Comparison of ENCODE assay signal across 23 cellular contexts in genomic region chr3:143402602-143403001, GRCh38.
A peak's percentile ranks its signal among the peaks of the same experiment; 100 is the strongest.
DNase-seq lines count a peak whose midpoint lies in the region; ATAC-seq, FAIRE-seq and TF ChIP-seq lines count a peak whose summit lies in the region.
"Had no signal": no experiment of that assay in that cellular context is flagged by ENCODE, and none has a peak within 500 bp of the region (broad histone marks: within the 10 kb centered on the region; RNA-seq: fewer than 3 reads in every experiment).

No MANE protein-coding gene starts in this region.

- no peak overlapping the region for H3K9ac ChIP-seq in kidney (ENCODE audit: low read length in 2 of 2)
- H3K9ac ChIP-seq: BLaER1 had no signal

- no peak overlapping the region for H3K4me3 ChIP-seq in kidney (ENCODE audit: low read length in 2 of 2)
- H3K4me3 ChIP-seq: BLaER1, GM23338 had no signal

- no peaks in the 10 kb centered on the region for H3K4me1 Mint-ChIP-seq in activated T-cell treated with anti-CD3 and anti-CD28 coated beads, Interleukin-2, amount 50 U/mL, for 72 hours (ENCODE audit: low read depth)
- H3K4me1 Mint-ChIP-seq in activated T-cell treated with anti-CD3 and anti-CD28 coated beads, Interleukin-2, amount 50 U/mL, for 24 hours (ENCODE audit: low read depth): no peaks in the 10 kb centered on the region
- no peaks in the 10 kb centered on the region for H3K4me1 Mint-ChIP-seq in stimulated activated naive B cell treated with anti-CD40 and anti-IgM and Interleukin-4, amounts not matched to agents 10 μg/mL and 1 μg/mL and 100 μg/mL, for 72 hours
- peaks cover 5% of the 10 kb centered on the region for H3K4me1 Mint-ChIP-seq in endothelial cell (ENCODE audit: unreplicated experiment)
- H3K4me1 Mint-ChIP-seq: B cell; CD4-positive, CD25-positive, alpha-beta regulatory T cell had no signal

- TF ChIP-seq CTCF in kidney (IDR thresholded peaks at IDR 0.05; ENCODE audit: borderline replicate concordance, extremely low read depth, insufficient read depth) (no peak), endothelial cell (IDR thresholded peaks at IDR 0.05; ENCODE audit: unreplicated experiment) (no peak)

- peaks cover 0 to 2% of the 10 kb centered on the region in 2 donors for H3K9me3 Mint-ChIP-seq in activated T-cell treated with anti-CD3 and anti-CD28 coated beads, Interleukin-2, amount 50 U/mL, for 72 hours
- no peaks in the 10 kb centered on the region for H3K9me3 Mint-ChIP-seq in activated T-cell treated with anti-CD3 and anti-CD28 coated beads, Interleukin-2, amount 50 U/mL, for 24 hours
- no peaks in the 10 kb centered on the region for H3K9me3 Mint-ChIP-seq in stimulated activated naive B cell treated with anti-CD40 and anti-IgM and Interleukin-4, amounts not matched to agents 10 μg/mL and 1 μg/mL and 100 μg/mL, for 72 hours
- no peaks in the 10 kb centered on the region for H3K9me3 Mint-ChIP-seq in endothelial cell (ENCODE audit: unreplicated experiment)
- H3K9me3 Mint-ChIP-seq: GM23338, H9 had no signal

- intact Hi-C loops in kidney (cut with DNase I): no loop called here

- no peaks in the 10 kb centered on the region for H3K4me1 ChIP-seq in kidney (ENCODE audit: control insufficient read depth in 1 of 2, insufficient read depth in 1 of 2, low read depth in 1 of 2, low read length in 2 of 2)
- H3K4me1 ChIP-seq: BLaER1, Caco-2 had no signal

- H3K36me3 Mint-ChIP-seq in activated T-cell treated with anti-CD3 and anti-CD28 coated beads, Interleukin-2, amount 50 U/mL, for 72 hours (ENCODE audit: insufficient read depth in 2 of 2): peaks cover 1% of the 10 kb centered on the region in 2 donors
- no peaks in the 10 kb centered on the region for H3K36me3 Mint-ChIP-seq in activated T-cell treated with anti-CD3 and anti-CD28 coated beads, Interleukin-2, amount 50 U/mL, for 24 hours (ENCODE audit: low read depth)
- peaks cover 1 to 4% of the 10 kb centered on the region in 2 donors for H3K36me3 Mint-ChIP-seq in stimulated activated naive B cell treated with anti-CD40 and anti-IgM and Interleukin-4, amounts not matched to agents 10 μg/mL and 1 μg/mL and 100 μg/mL, for 72 hours
- H3K36me3 Mint-ChIP-seq in endothelial cell (ENCODE audit: low read depth, unreplicated experiment): no peaks in the 10 kb centered on the region
- H3K36me3 Mint-ChIP-seq: CD8-positive, alpha-beta T cell had no signal

- H3K27ac Mint-ChIP-seq in activated T-cell treated with anti-CD3 and anti-CD28 coated beads, Interleukin-2, amount 50 U/mL, for 72 hours: peak overlapping the region; percentile 77
- H3K27ac Mint-ChIP-seq in activated T-cell treated with anti-CD3 and anti-CD28 coated beads, Interleukin-2, amount 50 U/mL, for 24 hours: no peak overlapping the region
- peak overlapping the region; percentile 47 for H3K27ac Mint-ChIP-seq in stimulated activated naive B cell treated with anti-CD40 and anti-IgM and Interleukin-4, amounts not matched to agents 10 μg/mL and 1 μg/mL and 100 μg/mL, for 72 hours
- no peak overlapping the region for H3K27ac Mint-ChIP-seq in endothelial cell (ENCODE audit: unreplicated experiment)
- H3K27ac Mint-ChIP-seq: B cell; CD4-positive, CD25-positive, alpha-beta regulatory T cell; CD8-positive, alpha-beta T cell; GM23338; H9 had no signal

- no peak for ATAC-seq in activated T-cell treated with anti-CD3 and anti-CD28 coated beads, Interleukin-2, amount 50 U/mL, for 72 hours (replicated peaks in 1 of 2)
- no peak for ATAC-seq in stimulated activated naive B cell treated with anti-CD40 and anti-IgM and Interleukin-4, amounts not matched to agents 10 μg/mL and 1 μg/mL and 100 μg/mL, for 72 hours (replicated peaks)
- ATAC-seq: CD8-positive, alpha-beta T cell; GM23338; HCT116 had no signal

- peak; percentile 17 for FAIRE-seq in kidney (lab: Jason Lieb, UNC)
- FAIRE-seq: A204.1, GM12891, GM18507 had no signal

- H3K4me3 Mint-ChIP-seq in activated T-cell treated with anti-CD3 and anti-CD28 coated beads, Interleukin-2, amount 50 U/mL, for 72 hours: no peak overlapping the region
- no peak overlapping the region for H3K4me3 Mint-ChIP-seq in activated T-cell treated with anti-CD3 and anti-CD28 coated beads, Interleukin-2, amount 50 U/mL, for 24 hours
- no peak overlapping the region for H3K4me3 Mint-ChIP-seq in stimulated activated naive B cell treated with anti-CD40 and anti-IgM and Interleukin-4, amounts not matched to agents 10 μg/mL and 1 μg/mL and 100 μg/mL, for 72 hours
- no peak overlapping the region for H3K4me3 Mint-ChIP-seq in endothelial cell (ENCODE audit: unreplicated experiment)
- H3K4me3 Mint-ChIP-seq: B cell; CD4-positive, CD25-positive, alpha-beta regulatory T cell; CD8-positive, alpha-beta T cell; GM23338; H9 had no signal

- no peaks in the 10 kb centered on the region for H3K27me3 Mint-ChIP-seq in activated T-cell treated with anti-CD3 and anti-CD28 coated beads, Interleukin-2, amount 50 U/mL, for 72 hours (ENCODE audit: low read depth)
- no peaks in the 10 kb centered on the region for H3K27me3 Mint-ChIP-seq in activated T-cell treated with anti-CD3 and anti-CD28 coated beads, Interleukin-2, amount 50 U/mL, for 24 hours
- H3K27me3 Mint-ChIP-seq in stimulated activated naive B cell treated with anti-CD40 and anti-IgM and Interleukin-4, amounts not matched to agents 10 μg/mL and 1 μg/mL and 100 μg/mL, for 72 hours: no peaks in the 10 kb centered on the region
- peaks cover 2% of the 10 kb centered on the region for H3K27me3 Mint-ChIP-seq in endothelial cell (ENCODE audit: unreplicated experiment)
- H3K27me3 Mint-ChIP-seq: B cell; CD4-positive, CD25-positive, alpha-beta regulatory T cell had no signal

- DNase-seq in activated T-cell treated with anti-CD3 and anti-CD28 coated beads, Interleukin-2, amount 50 U/mL, for 72 hours: no peak
- no peak for DNase-seq in activated T-cell treated with anti-CD3 and anti-CD28 coated beads, Interleukin-2, amount 50 U/mL, for 24 hours
- DNase-seq in kidney (no peak), endothelial cell (ENCODE audit: low spot score) (no peak), DMS153 (lab: John Stamatoyannopoulos, UW) (no peak)
- DNase-seq in stimulated activated naive B cell treated with anti-CD40 and anti-IgM and Interleukin-4, amounts not matched to agents 10 μg/mL and 1 μg/mL and 100 μg/mL, for 72 hours: no peak
- DNase-seq: Caco-2; CD4-positive, CD25-positive, alpha-beta regulatory T cell; CD8-positive, alpha-beta T cell; DMS 273 treated with DMSO at 0.1 percent for 48 hours; DMS53; DMS79 treated with DMSO at 0.1 percent for 48 hours; GF-D8; H9 had no signal

- H3K9me3 ChIP-seq in kidney (ENCODE audit: control insufficient read depth in 1 of 2, low read length in 2 of 2): no peaks in the 10 kb centered on the region
- H3K9me3 ChIP-seq: BLaER1, Caco-2 had no signal

- no peaks in the 10 kb centered on the region for H3K36me3 ChIP-seq in kidney (ENCODE audit: control insufficient read depth in 1 of 2, insufficient read depth in 2 of 2, low read length in 2 of 2)
- H3K36me3 ChIP-seq: BLaER1 had no signal

- H3K27ac ChIP-seq in kidney (ENCODE audit: low read depth in 2 of 2, low read length in 2 of 2): no peak overlapping the region
- H3K27ac ChIP-seq: 22Rv1, BLaER1, C4-2B had no signal

Comparison
In these comparisons a context has a peak if more than half of its experiments do, and no peak if none do; other contexts are left out.
1. H3K27ac Mint-ChIP-seq: peak in activated T-cell treated with anti-CD3 and anti-CD28 coated beads, Interleukin-2, amount 50 U/mL, for 72 hours (single experiment) and stimulated activated naive B cell treated with anti-CD40 and anti-IgM and Interleukin-4, amounts not matched to agents 10 μg/mL and 1 μg/mL and 100 μg/mL, for 72 hours (single experiment); none in activated T-cell treated with anti-CD3 and anti-CD28 coated beads, Interleukin-2, amount 50 U/mL, for 24 hours (single experiment) and endothelial cell (single experiment).